8 cellular contexts compared by ENCODE assay signal in the genomic region with DNA sequence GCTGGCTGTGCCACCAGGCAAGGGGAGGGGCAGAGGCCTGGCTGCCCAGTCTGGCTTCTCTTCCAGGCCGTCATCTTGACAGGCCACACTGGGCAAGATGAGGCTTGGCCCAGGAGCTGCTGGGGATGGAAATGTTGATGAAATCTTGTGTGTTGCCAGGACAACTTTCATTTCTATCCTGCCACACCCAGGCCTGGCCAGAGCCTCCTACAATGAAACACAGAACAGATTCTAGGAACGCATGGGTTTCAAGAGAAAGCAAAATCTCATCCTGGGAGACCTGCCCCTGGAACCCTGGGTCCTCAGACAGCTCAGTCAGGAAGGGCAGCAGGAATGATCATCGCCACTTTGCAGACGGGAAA. TPM values are rescaled to one million over a fixed set of nuclear protein-coding genes. Genes with fewer than 3 reads are reported as not detected.
A peak's percentile ranks its signal among the peaks of the same experiment; 100 is the strongest.
DNase-seq lines count a peak whose midpoint lies in the region; ATAC-seq and TF ChIP-seq lines count a peak whose summit lies in the region.

No MANE protein-coding gene starts in this region.

- peak overlapping the region; percentile 70 for H3K27ac ChIP-seq in colonic mucosa

- H3K27me3 ChIP-seq in colonic mucosa = no peaks in the 10 kb centered on the region

- peak overlapping the region; percentile 5 for H3K4me3 Mint-ChIP-seq in memory B cell

- H3K36me3 Mint-ChIP-seq in memory B cell = peaks cover 3% of the 10 kb centered on the region

- intact Hi-C loops in colonic mucosa (cut with DNase I) = no loop called here

- H3K9ac ChIP-seq in colonic mucosa (ENCODE audit: low read depth in 2 of 2, low read length in 2 of 2) = peak overlapping the region; percentile 67 to 84

- peaks cover 8% of the 10 kb centered on the region for H3K4me1 Mint-ChIP-seq in memory B cell

- H3K36me3 ChIP-seq in colonic mucosa = no peaks in the 10 kb centered on the region

- TF ChIP-seq CTCF in colonic mucosa (IDR thresholded peaks at IDR 0.05) = no peak

- no peak overlapping the region for H3K27ac Mint-ChIP-seq in memory B cell

- no peak for ATAC-seq in memory B cell (ENCODE audit: low read depth)
- ATAC-seq in GM19397 (IDR thresholded peaks at IDR 0.05; ENCODE audit: unreplicated experiment) = no peak

- peaks cover 13% of the 10 kb centered on the region for H3K4me1 ChIP-seq in colonic mucosa

- no peaks in the 10 kb centered on the region for H3K9me3 ChIP-seq in colonic mucosa

- peak; percentile 90 for DNase-seq in AG20443 (ENCODE audit: low spot score)
- DNase-seq in NCI-H2196 (lab: John Stamatoyannopoulos, UW; ENCODE audit: unreplicated experiment) = peak; percentile 79
- peak; percentile 64 for DNase-seq in colonic mucosa
- DNase-seq in memory B cell (ENCODE audit: low spot score in 2 of 2) = no peak
- DNase-seq in ureter (ENCODE audit: low spot score) = peak; percentile 89
- DNase-seq in occipital lobe (lab: John Stamatoyannopoulos, UW) = no peak
- no peak for DNase-seq in DMS53 (lab: John Stamatoyannopoulos, UW)

- no peaks in the 10 kb centered on the region for H3K27me3 Mint-ChIP-seq in memory B cell

- no peak overlapping the region for H3K4me3 ChIP-seq in colonic mucosa

- no peaks in the 10 kb centered on the region for H3K9me3 Mint-ChIP-seq in memory B cell

RNA-seq across cellular contexts. Expression of gene HEXIM2, which starts 9.3 kb away (rescaled TPM):
- 1 to 10 TPM; 7.2 to 8.1 TPM for total RNA-seq in colonic mucosa
- total RNA-seq in ureter = 8.0 TPM
- 8.1 TPM for total RNA-seq in occipital lobe

RNA-seq across cellular contexts. Expression of gene HEXIM1, which starts 22.7 kb away (rescaled TPM):
- total RNA-seq in colonic mucosa (10 to 100 TPM; 37.0 to 38.4 TPM), ureter (47.0 TPM), occipital lobe (8.0 TPM)

RNA-seq across cellular contexts. Expression of gene ACBD4, which starts 35.5 kb away (rescaled TPM):
- total RNA-seq in colonic mucosa (10 to 100 TPM; 13.0 to 16.6 TPM), ureter (26.4 TPM), occipital lobe (3.0 TPM)

RNA-seq across cellular contexts. Expression of gene PLCD3, which starts 38.6 kb away (rescaled TPM):
- total RNA-seq in colonic mucosa = 100 to 1,000 TPM; 300 to 312 TPM
- 153 TPM for total RNA-seq in ureter
- 3.1 TPM for total RNA-seq in occipital lobe

RNA-seq across cellular contexts. Expression of gene FMNL1, which starts 50.7 kb away (rescaled TPM):
- total RNA-seq in colonic mucosa (1 to 10 TPM; 6.8 to 8.4 TPM), ureter (19.4 TPM), occipital lobe (1.9 TPM)

Comparison
In these comparisons a context has a peak if more than half of its experiments do, and no peak if none do; other contexts are left out.
1. DNase-seq: peak in AG20443 (single experiment), NCI-H2196 (single experiment), colonic mucosa (single experiment) and ureter (single experiment); none in memory B cell (0 of 2), occipital lobe (single experiment) and DMS53 (single experiment).